ENCODE assay signal across 16 cellular contexts in the genomic region with DNA sequence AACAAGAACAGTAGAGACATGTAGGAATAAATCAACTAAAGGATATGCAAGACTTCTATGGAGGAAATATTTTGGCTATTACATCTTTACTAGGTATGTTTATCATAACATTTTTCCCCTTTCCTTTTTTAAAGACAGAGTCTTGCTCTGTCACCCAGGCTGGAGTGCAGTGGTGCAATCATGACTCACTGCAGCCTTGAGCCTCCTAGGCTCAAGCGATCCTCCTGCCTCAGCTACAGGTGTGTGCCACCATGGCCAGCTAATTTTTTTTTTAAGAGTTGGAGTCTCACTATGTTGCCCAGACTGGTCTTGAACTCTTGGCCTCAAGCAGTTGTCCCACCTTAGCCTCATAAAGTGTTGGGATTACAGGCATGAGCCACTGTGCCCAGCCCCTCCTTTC.
"Had no signal": no experiment of that assay in that cellular context is flagged by ENCODE, and none has a peak within 500 bp of the region (broad histone marks: within the 10 kb centered on the region; RNA-seq: fewer than 3 reads in every experiment).

No MANE protein-coding gene starts in this region.

- H3K4me1 ChIP-seq: suprapubic skin, upper lobe of left lung had no signal

- H3K27me3 ChIP-seq: suprapubic skin, upper lobe of left lung had no signal

- DNase-seq: activated CD4-positive, alpha-beta T cell treated with anti-CD3 and anti-CD28 coated beads, Interleukin-2, amount 50 U/mL, for 1 hour; activated CD4-positive, CD25-positive, alpha-beta regulatory T cell; cortex of kidney; effector CD8-positive, alpha-beta T cell; glutamatergic neuron; occipital lobe; stimulated activated naive CD8-positive, alpha-beta T cell treated with anti-CD3 and anti-CD28 coated beads, Interleukin-15, Interleukin-2, amounts not matched to agents 100 U/mL and 50 U/mL, for 24 hours; T-helper 17 cell; upper lobe of left lung had no signal

- H3K4me1 Mint-ChIP-seq: activated naive CD4-positive, alpha-beta T cell treated with anti-CD3 and anti-CD28 coated beads, Interleukin-2, amount 50 U/mL, for 24 hours; memory B cell; nephron had no signal

- H3K27ac ChIP-seq: epithelial cell of prostate, suprapubic skin, upper lobe of left lung had no signal

- ATAC-seq: sciatic nerve; stimulated activated naive CD8-positive, alpha-beta T cell treated with anti-CD3 and anti-CD28 coated beads, Interleukin-15, Interleukin-2, amounts not matched to agents 100 U/mL and 50 U/mL, for 24 hours; T-helper 17 cell had no signal

- H3K4me3 Mint-ChIP-seq: activated naive CD4-positive, alpha-beta T cell treated with anti-CD3 and anti-CD28 coated beads, Interleukin-2, amount 50 U/mL, for 24 hours; memory B cell; nephron; T-helper 17 cell had no signal

- H3K27me3 Mint-ChIP-seq: activated naive CD4-positive, alpha-beta T cell treated with anti-CD3 and anti-CD28 coated beads, Interleukin-2, amount 50 U/mL, for 24 hours; memory B cell; progenitor cell of endocrine pancreas; T-helper 17 cell had no signal

- H3K9me3 Mint-ChIP-seq: activated naive CD4-positive, alpha-beta T cell treated with anti-CD3 and anti-CD28 coated beads, Interleukin-2, amount 50 U/mL, for 24 hours; memory B cell; nephron had no signal

- H3K9me3 ChIP-seq: suprapubic skin, upper lobe of left lung had no signal

- H3K4me3 ChIP-seq: suprapubic skin, upper lobe of left lung had no signal

- H3K27ac Mint-ChIP-seq: activated naive CD4-positive, alpha-beta T cell treated with anti-CD3 and anti-CD28 coated beads, Interleukin-2, amount 50 U/mL, for 24 hours; memory B cell; nephron; progenitor cell of endocrine pancreas had no signal
